1 cellular context compared by ENCODE assay signal in the genomic region with DNA sequence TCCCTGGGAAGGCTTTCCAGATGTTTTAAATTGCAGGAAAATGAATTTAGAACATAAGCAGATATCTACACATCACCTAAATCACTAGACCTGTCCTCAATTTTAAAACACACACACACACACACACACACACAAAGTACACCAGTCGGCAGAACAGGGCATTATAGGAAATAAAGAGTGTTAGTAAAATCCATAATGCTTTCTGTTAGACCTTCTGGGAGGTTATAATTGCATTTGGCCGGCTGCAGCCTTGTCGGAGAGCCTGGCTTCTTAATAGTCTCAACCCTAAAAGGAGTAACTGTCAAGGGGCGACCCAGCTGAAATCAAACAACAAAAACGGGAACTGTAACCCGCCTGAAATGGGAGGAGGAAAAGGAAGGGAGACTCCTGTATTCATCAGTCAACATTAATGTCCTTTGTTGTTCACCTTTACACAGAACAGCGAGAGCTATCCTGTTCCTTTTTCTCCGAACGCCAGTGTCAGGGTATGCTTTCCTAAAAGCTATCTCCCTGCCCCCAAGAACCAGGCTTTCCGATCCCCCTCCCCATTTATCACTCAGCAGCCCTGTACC.
TF ChIP-seq lines count a peak whose summit lies in the region.

No MANE protein-coding gene starts in this region.

TF ChIP-seq in GM12878, 131 proteins besides CTCF, POLR2A, EP300 and RAD21 (continued from another document):
- TF ChIP-seq NFXL1 (IDR thresholded peaks at IDR 0.05; ENCODE audit: borderline replicate concordance) (no peak), WRNIP1 (IDR thresholded peaks at IDR 0.05; ENCODE audit: borderline replicate concordance, low read depth, low read length) (no peak)
- TF ChIP-seq, protein P1, sequence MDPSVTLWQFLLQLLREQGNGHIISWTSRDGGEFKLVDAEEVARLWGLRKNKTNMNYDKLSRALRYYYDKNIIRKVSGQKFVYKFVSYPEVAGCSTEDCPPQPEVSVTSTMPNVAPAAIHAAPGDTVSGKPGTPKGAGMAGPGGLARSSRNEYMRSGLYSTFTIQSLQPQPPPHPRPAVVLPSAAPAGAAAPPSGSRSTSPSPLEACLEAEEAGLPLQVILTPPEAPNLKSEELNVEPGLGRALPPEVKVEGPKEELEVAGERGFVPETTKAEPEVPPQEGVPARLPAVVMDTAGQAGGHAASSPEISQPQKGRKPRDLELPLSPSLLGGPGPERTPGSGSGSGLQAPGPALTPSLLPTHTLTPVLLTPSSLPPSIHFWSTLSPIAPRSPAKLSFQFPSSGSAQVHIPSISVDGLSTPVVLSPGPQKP (IDR thresholded peaks at IDR 0.05; ENCODE audit: low read depth, low read length) = no peak
